ENCODE assay signal across 11 cellular contexts in genomic region chr14:24234095-24235020, GRCh38. TPM values are rescaled to one million over a fixed set of nuclear protein-coding genes. Genes with fewer than 3 reads are reported as not detected.
DNase-seq lines count a peak whose midpoint lies in the region; ATAC-seq, FAIRE-seq and TF ChIP-seq lines count a peak whose summit lies in the region.
"Had no signal": no experiment of that assay in that cellular context is flagged by ENCODE, and none has a peak within 500 bp of the region (broad histone marks: within the 10 kb centered on the region; RNA-seq: fewer than 3 reads in every experiment).

No MANE protein-coding gene starts in this region.

- TF ChIP-seq CTCF in HFF-Myc (IDR thresholded peaks at IDR 0.05; ENCODE audit: low read depth, low read length, missing control alignments), result no peak
- TF ChIP-seq CTCF in natural killer cell (IDR thresholded peaks at IDR 0.05), result no peak
- no peak for TF ChIP-seq CTCF in colonic mucosa (IDR thresholded peaks at IDR 0.05)
- TF ChIP-seq CTCF in kidney (IDR thresholded peaks at IDR 0.05; ENCODE audit: borderline replicate concordance, extremely low read depth, insufficient read depth), result no peak

- no peak for ATAC-seq in natural killer cell
- ATAC-seq in HG03442 (IDR thresholded peaks at IDR 0.05; ENCODE audit: unreplicated experiment), result no peak
- ATAC-seq in HG02798 (IDR thresholded peaks at IDR 0.05; ENCODE audit: poor library complexity, unreplicated experiment), result no peak
- ATAC-seq: K562 had no signal

- no peaks in the 10 kb centered on the region for H3K27me3 Mint-ChIP-seq in natural killer cell (ENCODE audit: low read depth in 2 of 2)

- H3K4me1 ChIP-seq in BLaER1 treated with 17β-estradiol and CSF1 and Interleukin-3, amounts not matched to agents 10 nM and 100 nM, result peaks cover 39 to 74% (median 56%) of the 10 kb centered on the region in 10 experiments
- H3K4me1 ChIP-seq in adipocyte (ENCODE audit: control insufficient read depth, insufficient read depth, low read length), result peaks cover 49% of the 10 kb centered on the region
- no peaks in the 10 kb centered on the region for H3K4me1 ChIP-seq in colonic mucosa
- H3K4me1 ChIP-seq in kidney (ENCODE audit: control insufficient read depth in 1 of 2, insufficient read depth in 1 of 2, low read depth in 1 of 2, low read length in 2 of 2), result peaks cover 13 to 25% of the 10 kb centered on the region in 2 donors

- H3K27ac Mint-ChIP-seq in natural killer cell, result peak overlapping the region; percentile 36 to 100

- peaks cover 22% of the 10 kb centered on the region for H3K36me3 Mint-ChIP-seq in natural killer cell

- H4K20me1 ChIP-seq in BLaER1 treated with 17β-estradiol and CSF1 and Interleukin-3, amounts not matched to agents 10 nM and 100 nM, result peaks cover 0 to 27% (median 16%) of the 10 kb centered on the region in 11 experiments; a peak in 15 of 22 replicates

- peak overlapping the region; percentile 72 to 93 (median 86); a peak in 19 of 20 replicates for H3K4me3 ChIP-seq in BLaER1 treated with 17β-estradiol and CSF1 and Interleukin-3, amounts not matched to agents 10 nM and 100 nM
- H3K4me3 ChIP-seq in HFF-Myc (replicated peaks; ENCODE audit: low read depth, low read length), result peak overlapping the region; percentile 92
- peak overlapping the region; percentile 92 for H3K4me3 ChIP-seq in adipocyte (ENCODE audit: low read length)
- H3K4me3 ChIP-seq in colonic mucosa, result no peak overlapping the region
- H3K4me3 ChIP-seq in kidney (ENCODE audit: low read length in 2 of 2), result no peak overlapping the region

- no peaks in the 10 kb centered on the region for H3K27me3 ChIP-seq in BLaER1 treated with 17β-estradiol and CSF1 and Interleukin-3, amounts not matched to agents 10 nM and 100 nM
- no peaks in the 10 kb centered on the region for H3K27me3 ChIP-seq in adipocyte (replicated peaks; ENCODE audit: control insufficient read depth, insufficient read depth, low read length)
- no peaks in the 10 kb centered on the region for H3K27me3 ChIP-seq in colonic mucosa

- intact Hi-C loops in natural killer cell (cut with micrococcal nuclease), result loop anchor here (5.0 kb wide), 2 partner anchors 37 to 38 kb away; partner anchors contain the start of genes RABGGTA and TM9SF1
- intact Hi-C loops in colonic mucosa (cut with DNase I), result no loop called here
- intact Hi-C loops in kidney (cut with DNase I), result no loop called here

- peak overlapping the region in 1 of 11 experiments; percentile 84; a peak in 2 of 22 replicates for H3K27ac ChIP-seq in BLaER1 treated with 17β-estradiol and CSF1 and Interleukin-3, amounts not matched to agents 10 nM and 100 nM
- H3K27ac ChIP-seq in colonic mucosa (no peak overlapping the region), kidney (ENCODE audit: low read depth in 2 of 2, low read length in 2 of 2) (no peak overlapping the region)

- H3K4me2 ChIP-seq in BLaER1 treated with 17β-estradiol and CSF1 and Interleukin-3, amounts not matched to agents 10 nM and 100 nM, result peak overlapping the region; percentile 84 to 100 (median 98)

- H3K36me3 ChIP-seq in BLaER1 treated with 17β-estradiol and CSF1 and Interleukin-3, amounts not matched to agents 10 nM and 100 nM, result peaks cover 52 to 61% (median 55%) of the 10 kb centered on the region in 11 experiments
- peaks cover 43% of the 10 kb centered on the region for H3K36me3 ChIP-seq in adipocyte (ENCODE audit: control insufficient read depth, insufficient read depth, low read length, severe bottlenecking)
- H3K36me3 ChIP-seq in colonic mucosa, result no peaks in the 10 kb centered on the region
- peaks cover 26 to 32% of the 10 kb centered on the region in 2 donors for H3K36me3 ChIP-seq in kidney (ENCODE audit: control insufficient read depth in 1 of 2, insufficient read depth in 2 of 2, low read length in 2 of 2)

- H3K4me3 Mint-ChIP-seq in natural killer cell, result peak overlapping the region; percentile 59

- H3K9me3 ChIP-seq in BLaER1 treated with 17β-estradiol and CSF1 and Interleukin-3, amounts not matched to agents 10 nM and 100 nM (replicated peaks in 1 of 11), result no peaks in the 10 kb centered on the region
- H3K9me3 ChIP-seq in adipocyte (ENCODE audit: control insufficient read depth, low read length) (no peaks in the 10 kb centered on the region), colonic mucosa (no peaks in the 10 kb centered on the region), kidney (ENCODE audit: control insufficient read depth in 1 of 2, low read length in 2 of 2) (no peaks in the 10 kb centered on the region)

- no peaks in the 10 kb centered on the region for H3K9me3 Mint-ChIP-seq in natural killer cell

- FAIRE-seq in kidney (lab: Jason Lieb, UNC), result no peak
- FAIRE-seq: GM12892, K562 had no signal

- peaks cover 63 to 71% of the 10 kb centered on the region in 2 donors for H3K4me1 Mint-ChIP-seq in natural killer cell

- DNase-seq in HFF-Myc (ENCODE audit: extremely low read depth, low read depth) (no peak), adipocyte (ENCODE audit: low read depth) (no peak), natural killer cell (no peak), colonic mucosa (no peak), kidney (no peak)
- DNase-seq: COR-L47 had no signal

- H3K9ac ChIP-seq in BLaER1 treated with 17β-estradiol and CSF1 and Interleukin-3, amounts not matched to agents 10 nM and 100 nM, result peak overlapping the region; percentile 78 to 92 (median 89); a peak in 12 of 22 replicates
- H3K9ac ChIP-seq in adipocyte (ENCODE audit: low read length) (peak overlapping the region; percentile 7), colonic mucosa (ENCODE audit: low read depth in 2 of 2, low read length in 2 of 2) (no peak overlapping the region), kidney (ENCODE audit: low read length in 2 of 2) (no peak overlapping the region)

RNA-seq across cellular contexts. Expression of gene GMPR2, which starts 1.6 kb away (rescaled TPM):
- total RNA-seq in natural killer cell (10 to 100 TPM; 46.5 to 63.3 (median 53.3) TPM), colonic mucosa (10 to 100 TPM; 57.9 to 68.1 TPM), kidney (75.0 TPM)
- 92.5 TPM for polyA plus RNA-seq in kidney (ENCODE audit: insufficient read depth, low read depth, low replicate concordance)

RNA-seq across cellular contexts. Expression of gene NEDD8, which starts 2.2 kb away (rescaled TPM):
- total RNA-seq in natural killer cell (100 to 1,000 TPM in 1 of 3 donors, 10 to 100 TPM in 2; 93.6 to 109 (median 95.9) TPM), colonic mucosa (100 to 1,000 TPM; 126 to 150 TPM), kidney (145 TPM)
- polyA plus RNA-seq in kidney (ENCODE audit: insufficient read depth, low read depth, low replicate concordance), result 439 TPM

RNA-seq across cellular contexts. Expression of gene TINF2, which starts 8.1 kb away (rescaled TPM):
- 100 to 1,000 TPM; 158 to 269 (median 176) TPM for total RNA-seq in natural killer cell
- 10 to 100 TPM; 45.5 to 45.7 TPM for total RNA-seq in colonic mucosa
- total RNA-seq in kidney, result 99.4 TPM
- 57.0 TPM for polyA plus RNA-seq in kidney (ENCODE audit: insufficient read depth, low read depth, low replicate concordance)

RNA-seq across cellular contexts. Expression of gene MDP1, which starts 18.5 kb away (rescaled TPM):
- total RNA-seq in natural killer cell, result 1 to 10 TPM; 4.0 to 6.1 (median 5.5) TPM
- 10 to 100 TPM in 1 of 2 donors, 1 to 10 TPM in 1; 8.2 to 10.9 TPM for total RNA-seq in colonic mucosa
- 22.8 TPM for total RNA-seq in kidney
- polyA plus RNA-seq in kidney (ENCODE audit: insufficient read depth, low read depth, low replicate concordance), result 55.4 TPM

RNA-seq across cellular contexts. Expression of gene CHMP4A, which starts 21.1 kb away (rescaled TPM):
- total RNA-seq in natural killer cell, result 100 to 1,000 TPM; 105 to 118 (median 115) TPM
- 10 to 100 TPM; 47.8 to 48.0 TPM for total RNA-seq in colonic mucosa
- total RNA-seq in kidney, result 65.1 TPM
- polyA plus RNA-seq in kidney (ENCODE audit: insufficient read depth, low read depth, low replicate concordance), result 72.2 TPM

Comparison
In these comparisons a context has a peak if more than half of its experiments do, and no peak if none do; other contexts are left out.
1. H3K4me3 ChIP-seq: peak in BLaER1 treated with 17β-estradiol and CSF1 and Interleukin-3, amounts not matched to agents 10 nM and 100 nM (10 of 10), HFF-Myc (single experiment) and adipocyte (single experiment); none in colonic mucosa (single experiment) and kidney (0 of 2).
2. H3K9ac ChIP-seq: peak in BLaER1 treated with 17β-estradiol and CSF1 and Interleukin-3, amounts not matched to agents 10 nM and 100 nM (11 of 11) and adipocyte (single experiment); none in colonic mucosa (0 of 2) and kidney (0 of 2).